Comparison of ENCODE assay signal across 13 cellular contexts in the genomic region with DNA sequence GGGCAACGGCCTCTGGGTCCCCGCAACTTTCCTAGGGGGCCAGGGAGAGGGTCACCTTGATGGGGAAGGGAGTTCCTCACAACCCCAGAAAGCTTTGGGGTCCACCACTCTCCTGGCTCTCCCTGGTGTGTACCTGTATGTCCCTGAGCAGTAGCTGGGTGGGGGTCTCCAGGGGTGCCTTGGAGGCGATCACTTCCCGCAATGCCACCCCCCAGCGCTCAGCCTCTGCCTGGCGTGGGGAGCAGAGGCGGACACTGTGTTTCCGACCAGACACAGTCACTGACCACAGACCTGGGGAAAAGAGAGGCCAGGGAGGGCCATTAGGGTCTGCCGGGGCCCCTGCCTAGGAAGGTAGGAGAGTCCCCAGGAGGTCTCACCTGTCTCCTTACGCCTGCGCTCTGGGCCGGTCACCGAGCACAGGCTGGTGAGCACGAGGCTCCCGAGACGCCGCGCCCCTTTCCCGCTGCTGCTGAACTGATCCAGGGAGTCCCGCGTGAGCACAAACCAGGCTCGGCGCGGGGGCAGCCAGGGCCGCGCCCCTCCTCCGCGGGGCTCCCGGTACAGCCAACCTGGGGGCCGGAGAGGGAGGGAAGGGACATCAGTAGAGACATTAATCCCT. TPM values are rescaled to one million over a fixed set of nuclear protein-coding genes. Genes with fewer than 3 reads are reported as not detected.
DNase-seq lines count a peak whose midpoint lies in the region; ATAC-seq, FAIRE-seq and TF ChIP-seq lines count a peak whose summit lies in the region.
"Had no signal": no experiment of that assay in that cellular context is flagged by ENCODE, and none has a peak within 500 bp of the region (broad histone marks: within the 10 kb centered on the region; RNA-seq: fewer than 3 reads in every experiment).

No MANE protein-coding gene starts in this region.

- CTCF ChIA-PET in AG04450 (lab: Charles Lee), result interaction anchor here (0.6 kb wide), 1 partner anchor 12 kb away, joined by 3 read pairs; no protein-coding TSS in a partner anchor

- 56% methylated on average over 30 of the region's 30 CpGs for WGBS in HUES64
- 72 to 80% methylated on average over 30 of the region's 30 CpGs for WGBS in pancreas, 2 donors

- peaks cover 12% of the 10 kb centered on the region; the same call in 1 of the 2 replicates for H3K36me3 ChIP-seq in HUES64 (ENCODE audit: insufficient read depth, low read length)
- H3K36me3 ChIP-seq in pancreas, result peaks cover 4 to 49% (median 28%) of the 10 kb centered on the region in 3 donors

- DNase-seq in AG04450 (ENCODE audit: low read depth, low spot score), result no peak
- no peak for DNase-seq in fibroblast of mammary gland (ENCODE audit: low read depth)
- DNase-seq in pancreas, result peak in 4 of 6 donors; percentile 43 to 77 (median 62)
- no peak for DNase-seq in NCI-H1048 (lab: John Stamatoyannopoulos, UW)
- no peak for DNase-seq in NOMO-1 treated with DMSO at 0.1 percent for 48 hours (lab: John Stamatoyannopoulos, UW; ENCODE audit: unreplicated experiment)
- no peak for DNase-seq in cerebellar nuclear complex (lab: John Stamatoyannopoulos, UW)
- no peak for DNase-seq in activated T-cell treated with anti-CD3 and anti-CD28 coated beads, Interleukin-2, amount 50 U/mL, for 48 hours
- DNase-seq: foreskin keratinocyte, NCI-H1436 treated with DMSO at 0.1 percent for 48 hours, NCI-H774 had no signal

- intact Hi-C loops in pancreas (cut with DNase I), result loop anchor here in 2 of 3 donors (5.0 to 10.0 kb wide), 2 partner anchors 49 to 51 kb away; no protein-coding TSS in a partner anchor

- H3K4me3 ChIP-seq in AG04450 (ENCODE audit: low read depth, low read length) (peak overlapping the region; percentile 89), HUES64 (ENCODE audit: low read length) (peak overlapping the region; percentile 35), fibroblast of mammary gland (ENCODE audit: control insufficient read depth, low read depth, low read length) (peak overlapping the region; percentile 83), pancreas (peak overlapping the region in 3 of 4 donors; percentile 79 to 92 (median 80))

- no peak overlapping the region for H3K9ac ChIP-seq in HUES64 (ENCODE audit: low read depth, low read length)

- FAIRE-seq in pancreas (lab: Jason Lieb, UNC), result no peak

- H3K27me3 ChIP-seq in AG04450 (ENCODE audit: control insufficient read depth, insufficient read depth, low read length), result no peaks in the 10 kb centered on the region
- peaks cover 53% of the 10 kb centered on the region for H3K27me3 ChIP-seq in HUES64 (ENCODE audit: insufficient read depth, low read length)
- no peaks in the 10 kb centered on the region for H3K27me3 ChIP-seq in pancreas
- H3K27me3 ChIP-seq: foreskin keratinocyte had no signal

- TF ChIP-seq CTCF in AG04450 (IDR thresholded peaks at IDR 0.05; ENCODE audit: low read depth, low read length), result no peak
- TF ChIP-seq CTCF in fibroblast of mammary gland (conservative IDR thresholded peaks at IDR 0.05; ENCODE audit: control insufficient read depth, insufficient read depth, low read depth, low read length), result no peak
- no peak for TF ChIP-seq CTCF in pancreas (IDR thresholded peaks at IDR 0.05)

- H3K27ac ChIP-seq in AG04450 (ENCODE audit: low read depth, low read length) (no peak overlapping the region), HUES64 (ENCODE audit: low read depth, low read length) (no peak overlapping the region), pancreas (peak overlapping the region in 1 of 4 donors; percentile 92)
- H3K27ac ChIP-seq: C4-2B, foreskin keratinocyte had no signal

- POLR2A ChIA-PET in AG04450 (lab: Yijun Ruan, JAX), result interaction anchor here (1.1 kb wide), 1 partner anchor 65 kb away, joined by 5 read pairs; a partner anchor contains a TSS

- peaks cover 38% of the 10 kb centered on the region for H3K4me1 ChIP-seq in HUES64 (ENCODE audit: insufficient read depth, low read length)
- H3K4me1 ChIP-seq in pancreas, result peaks cover under 1 to 27% (median 14%) of the 10 kb centered on the region in 3 donors

- no peak for ATAC-seq in pancreas
- ATAC-seq: foreskin keratinocyte, SK-N-SH treated with all-trans-retinoic acid at 6 μM for 48 hours had no signal

- H3K9me3 ChIP-seq in AG04450 (ENCODE audit: control insufficient read depth, insufficient read depth, low read length), result no peaks in the 10 kb centered on the region; the same call in 1 of the 2 replicates
- no peaks in the 10 kb centered on the region for H3K9me3 ChIP-seq in HUES64 (ENCODE audit: insufficient read depth, low read depth, low read length)
- no peaks in the 10 kb centered on the region for H3K9me3 ChIP-seq in pancreas

RNA-seq across cellular contexts. Expression of a gene that starts 3.4 kb away (rescaled TPM):
- 3.6 and 4.3 TPM in 2 replicates for polyA plus RNA-seq in AG04450 (2011; rRNA removed)
- 1.5 and 3.2 TPM in 2 replicates for polyA minus RNA-seq in AG04450 (2011; rRNA and poly(A)+ RNA removed)
- polyA plus RNA-seq in HUES64 (2013, experiment 1 of 2), result 10.0 TPM
- polyA plus RNA-seq in HUES64 (2013, experiment 2 of 2), result 12.9 TPM
- 10 to 100 TPM; 24.7 to 90.6 (median 33.3) TPM for total RNA-seq in pancreas
- 100 to 1,000 TPM; 148 to 215 TPM for polyA plus RNA-seq in pancreas

RNA-seq across cellular contexts. Expression of a gene that starts 8.3 kb away (rescaled TPM):
- 0.45 and 0.76 TPM in 2 replicates for polyA plus RNA-seq in AG04450 (2011; rRNA removed)
- 0.13 and 0.32 TPM in 2 replicates for polyA minus RNA-seq in AG04450 (2011; rRNA and poly(A)+ RNA removed)
- polyA plus RNA-seq in HUES64 (2013, experiment 1 of 2), result 0.20 TPM
- 1.1 TPM for polyA plus RNA-seq in HUES64 (2013, experiment 2 of 2)
- total RNA-seq in pancreas, result 1 to 10 TPM in 1 of 6 donors, under 1 TPM in 5; 0.09 to 1.0 (median 0.49) TPM
- polyA plus RNA-seq in pancreas, result 1 to 10 TPM in 1 of 2 donors, under 1 TPM in 1; 0.91 to 1.1 TPM

RNA-seq across cellular contexts. Expression of a gene that starts 9.0 kb away (rescaled TPM):
- polyA plus RNA-seq in AG04450 (2011; rRNA removed), result 53.7 and 62.9 TPM in 2 replicates
- polyA minus RNA-seq in AG04450 (2011; rRNA and poly(A)+ RNA removed), result 36.8 and 45.7 TPM in 2 replicates
- 4.1 TPM for polyA plus RNA-seq in HUES64 (2013, experiment 1 of 2)
- 6.6 TPM for polyA plus RNA-seq in HUES64 (2013, experiment 2 of 2)
- total RNA-seq in pancreas, result 10 to 100 TPM in 1 of 6 donors, 1 to 10 TPM in 5; 3.1 to 10.4 (median 5.4) TPM
- 10 to 100 TPM in 1 of 2 donors, 1 to 10 TPM in 1; 8.1 to 20.0 TPM for polyA plus RNA-seq in pancreas

RNA-seq across cellular contexts. Expression of a gene that starts 14.3 kb away (rescaled TPM):
- polyA plus RNA-seq in AG04450 (2011; rRNA removed) (7.8 and 9.9 TPM in 2 replicates), pancreas (10 to 100 TPM; 48.2 to 90.5 TPM)
- 5.7 and 6.5 TPM in 2 replicates for polyA minus RNA-seq in AG04450 (2011; rRNA and poly(A)+ RNA removed)
- polyA plus RNA-seq in HUES64 (2013, experiment 1 of 2), result 8.3 TPM
- 10.7 TPM for polyA plus RNA-seq in HUES64 (2013, experiment 2 of 2)
- total RNA-seq in pancreas, result 10 to 100 TPM; 10.9 to 43.4 (median 19.8) TPM

Comparison
In these comparisons a context has a peak if more than half of its experiments do, and no peak if none do; other contexts are left out.
1. DNase-seq: peak in pancreas (4 of 6); none in AG04450 (single experiment), fibroblast of mammary gland (single experiment), NCI-H1048 (single experiment), NOMO-1 treated with DMSO at 0.1 percent for 48 hours (single experiment), cerebellar nuclear complex (0 of 2) and activated T-cell treated with anti-CD3 and anti-CD28 coated beads, Interleukin-2, amount 50 U/mL, for 48 hours (0 of 2).
2. H3K4me3 ChIP-seq: peak in every context shown above with its lines; median percentile 89 in AG04450; 83 in fibroblast of mammary gland; 80 in pancreas; 35 in HUES64.
3. RNA of a gene that starts 3.4 kb away (polyA plus RNA-seq): 148 to 215 TPM in pancreas; 3.6 to 4.3 TPM in AG04450; every median in the first group is over 10 times any median in the second.